Comparison of ENCODE assay signal across 1 cellular context in genomic region chr6:26195376-26195923, GRCh38.
TF ChIP-seq lines count a peak whose summit lies in the region.

No MANE protein-coding gene starts in this region.

TF ChIP-seq in K562, 482 proteins besides CTCF, POLR2A, EP300 and RAD21 (continued from another document and continues in another):
- no peak for TF ChIP-seq ZNF395 (CRISPR knock-in tag; IDR thresholded peaks at IDR 0.05)
- peak; percentile 69; the same call in 1 of the 2 replicates for TF ChIP-seq CREB1 (IDR thresholded peaks at IDR 0.05)
- TF ChIP-seq CREB1 (CRISPR knock-in tag; IDR thresholded peaks at IDR 0.05): peak; percentile 72
- no peak for TF ChIP-seq MED1 (CRISPR knock-in tag; IDR thresholded peaks at IDR 0.05; ENCODE audit: borderline replicate concordance)
- TF ChIP-seq TAL1 (IDR thresholded peaks at IDR 0.05): no peak
- no peak for TF ChIP-seq TRIM25 (IDR thresholded peaks at IDR 0.05; ENCODE audit: borderline replicate concordance)
- TF ChIP-seq CBX5 (IDR thresholded peaks at IDR 0.05; ENCODE audit: borderline replicate concordance, low read depth): no peak
- TF ChIP-seq WHSC1 (IDR thresholded peaks at IDR 0.05; ENCODE audit: low read length): no peak
- peak; percentile 71; the same call in 1 of the 2 replicates for TF ChIP-seq ZNF12 (CRISPR knock-in tag; IDR thresholded peaks at IDR 0.05)
- no peak for TF ChIP-seq KLF13 (tag; IDR thresholded peaks at IDR 0.05; ENCODE audit: borderline replicate concordance, low read depth)
- 0 out of 2 replicates have a peak, but pooled peaks have one; percentile 74 for TF ChIP-seq HLTF (IDR thresholded peaks at IDR 0.05)
- TF ChIP-seq L3MBTL2 (IDR thresholded peaks at IDR 0.05): no peak
- no peak for TF ChIP-seq E4F1 (CRISPR knock-in tag; IDR thresholded peaks at IDR 0.05; ENCODE audit: borderline replicate concordance)
- TF ChIP-seq ZBTB9 (CRISPR knock-in tag; IDR thresholded peaks at IDR 0.05): no peak
- no peak for TF ChIP-seq ARID3A (IDR thresholded peaks at IDR 0.05; ENCODE audit: borderline replicate concordance, low read depth, low read length)
- no peak for TF ChIP-seq ZNF830 (CRISPR knock-in tag; IDR thresholded peaks at IDR 0.05)
- no peak for TF ChIP-seq PRDM10 (IDR thresholded peaks at IDR 0.05; ENCODE audit: partially characterized antibody)
- 0 out of 2 replicates have a peak, but pooled peaks have one; percentile 2 for TF ChIP-seq SMC3 (conservative IDR thresholded peaks at IDR 0.05; ENCODE audit: insufficient read depth, low read depth, low read length)
- TF ChIP-seq USF2 (CRISPR knock-in tag; IDR thresholded peaks at IDR 0.05): no peak
- TF ChIP-seq ELF4 (CRISPR knock-in tag; IDR thresholded peaks at IDR 0.05): no peak
- no peak for TF ChIP-seq XRCC4 (IDR thresholded peaks at IDR 0.05; ENCODE audit: extremely low read depth, insufficient read depth, insufficient read length)
- TF ChIP-seq RB1 (IDR thresholded peaks at IDR 0.05; ENCODE audit: low read depth): no peak
- TF ChIP-seq ZNF639 (CRISPR knock-in tag; conservative IDR thresholded peaks at IDR 0.05 in 1 of 2, IDR thresholded peaks at IDR 0.05 in 1 of 2): 0 out of 4 replicates have a peak, but pooled peaks of 1 of the 2 experiments have one; percentile 32
- no peak for TF ChIP-seq ZNF146 (CRISPR knock-in tag; IDR thresholded peaks at IDR 0.05; ENCODE audit: unreplicated experiment)
- no peak for TF ChIP-seq FUS (optimal IDR thresholded peaks at IDR 0.05; ENCODE audit: low read depth, low read length)
- TF ChIP-seq SMARCB1 (IDR thresholded peaks at IDR 0.05; ENCODE audit: insufficient read length, low read depth): no peak
- TF ChIP-seq ZNF780A (CRISPR knock-in tag; IDR thresholded peaks at IDR 0.05): no peak
- TF ChIP-seq ZNF583 (CRISPR knock-in tag; IDR thresholded peaks at IDR 0.05): no peak
- no peak; the same call in 1 of the 2 replicates for TF ChIP-seq FOSL1 (tag; conservative IDR thresholded peaks at IDR 0.05)
- TF ChIP-seq HDGF (IDR thresholded peaks at IDR 0.05): peak; percentile 66; the same call in 1 of the 2 replicates
- no peak for TF ChIP-seq ZNF311 (CRISPR knock-in tag; IDR thresholded peaks at IDR 0.05)
- no peak for TF ChIP-seq PCBP1 (IDR thresholded peaks at IDR 0.05; ENCODE audit: low read depth, low read length, poor library complexity, severe bottlenecking)
- TF ChIP-seq ZNF24 (IDR thresholded peaks at IDR 0.05): no peak
- no peak for TF ChIP-seq ZNF134 (CRISPR knock-in tag; conservative IDR thresholded peaks at IDR 0.05)
- no peak for TF ChIP-seq IRF2 (CRISPR knock-in tag; IDR thresholded peaks at IDR 0.05)
- TF ChIP-seq MXD1 (CRISPR knock-in tag; IDR thresholded peaks at IDR 0.05; ENCODE audit: borderline replicate concordance, poor library complexity, severe bottlenecking): no peak
- no peak for TF ChIP-seq HDAC6 (IDR thresholded peaks at IDR 0.05; ENCODE audit: low read depth, low read length)
- no peak for TF ChIP-seq TFE3 (CRISPR knock-in tag; IDR thresholded peaks at IDR 0.05)
- TF ChIP-seq ZNF764 (CRISPR knock-in tag; IDR thresholded peaks at IDR 0.05; ENCODE audit: low read depth): no peak
- TF ChIP-seq ZNF75A (CRISPR knock-in tag; IDR thresholded peaks at IDR 0.05): no peak
- no peak for TF ChIP-seq TCF7L2 (IDR thresholded peaks at IDR 0.05; ENCODE audit: low read depth, low read length)
- TF ChIP-seq PTBP1 (IDR thresholded peaks at IDR 0.05; ENCODE audit: low read depth, low read length): peak; percentile 85
- TF ChIP-seq CREM (IDR thresholded peaks at IDR 0.05; ENCODE audit: low read depth): peak; percentile 87
- TF ChIP-seq LARP7 (IDR thresholded peaks at IDR 0.05): peak; percentile 82; the same call in 1 of the 2 replicates
- no peak for TF ChIP-seq SFPQ (IDR thresholded peaks at IDR 0.05; ENCODE audit: low read depth, low read length)
- TF ChIP-seq POU5F1 (IDR thresholded peaks at IDR 0.05; ENCODE audit: borderline replicate concordance, low read depth, low read length, partially characterized antibody): no peak
